11 cellular contexts compared by ENCODE assay signal in genomic region chr4:113384600-113384999, GRCh38.
A peak's percentile ranks its signal among the peaks of the same experiment; 100 is the strongest.
DNase-seq lines count a peak whose midpoint lies in the region; ATAC-seq, FAIRE-seq and TF ChIP-seq lines count a peak whose summit lies in the region.
"Had no signal": no experiment of that assay in that cellular context is flagged by ENCODE, and none has a peak within 500 bp of the region (broad histone marks: within the 10 kb centered on the region; RNA-seq: fewer than 3 reads in every experiment).

No MANE protein-coding gene starts in this region.

- POLR2A ChIA-PET in endothelial cell of umbilical vein (lab: Charles Lee): no interaction called here

- no peaks in the 10 kb centered on the region for H3K36me3 Mint-ChIP-seq in activated T-helper 1 cell treated with anti-CD3 and anti-CD28 coated beads, Interleukin-12 subunit alpha, Interleukin-12 subunit beta, Interleukin-2, Interleukin-4 antibody, amounts not matched to agents 30 ng/mL and 10 ng/mL and 1 ng/mL, durations not matched to agents 14 hours and 24 hours and 36 hours (ENCODE audit: low read depth)

- no peak overlapping the region for H3K4me3 Mint-ChIP-seq in activated T-helper 1 cell treated with anti-CD3 and anti-CD28 coated beads, Interleukin-12 subunit alpha, Interleukin-12 subunit beta, Interleukin-2, Interleukin-4 antibody, amounts not matched to agents 30 ng/mL and 10 ng/mL and 1 ng/mL, durations not matched to agents 14 hours and 24 hours and 36 hours
- H3K4me3 Mint-ChIP-seq: activated B cell treated with CpG ODN at 0.5 μM for 24 hours had no signal

- H3K9me3 Mint-ChIP-seq in activated T-helper 1 cell treated with anti-CD3 and anti-CD28 coated beads, Interleukin-12 subunit alpha, Interleukin-12 subunit beta, Interleukin-2, Interleukin-4 antibody, amounts not matched to agents 30 ng/mL and 10 ng/mL and 1 ng/mL, durations not matched to agents 14 hours and 24 hours and 36 hours: no peaks in the 10 kb centered on the region
- H3K9me3 Mint-ChIP-seq: activated B cell treated with CpG ODN at 0.5 μM for 24 hours had no signal

- no peaks in the 10 kb centered on the region for H3K4me1 Mint-ChIP-seq in activated T-helper 1 cell treated with anti-CD3 and anti-CD28 coated beads, Interleukin-12 subunit alpha, Interleukin-12 subunit beta, Interleukin-2, Interleukin-4 antibody, amounts not matched to agents 30 ng/mL and 10 ng/mL and 1 ng/mL, durations not matched to agents 14 hours and 24 hours and 36 hours (ENCODE audit: low read depth)
- H3K4me1 Mint-ChIP-seq: activated B cell treated with CpG ODN at 0.5 μM for 24 hours had no signal

- dilution Hi-C loops in endothelial cell of umbilical vein (cut with MboI; ENCODE audit: extremely low pct_ligation_motif_present, low sequenced_read_pairs): no loop called here

- peak overlapping the region; percentile 57 for H3K27ac ChIP-seq in endothelial cell of umbilical vein (ENCODE audit: insufficient read depth, low read depth, low read length)
- H3K27ac ChIP-seq: lower lobe of right lung had no signal

- no peaks in the 10 kb centered on the region for H3K36me3 ChIP-seq in endothelial cell of umbilical vein (ENCODE audit: control insufficient read depth in 2 of 2, extremely low read depth in 1 of 2, insufficient read depth in 2 of 2, low read length in 2 of 2)
- no peaks in the 10 kb centered on the region for H3K36me3 ChIP-seq in mucosa of descending colon (ENCODE audit: low read depth)
- H3K36me3 ChIP-seq: lower lobe of right lung had no signal

- ATAC-seq in HG03469 (IDR thresholded peaks at IDR 0.05; ENCODE audit: unreplicated experiment) (no peak), mucosa of descending colon (no peak)
- ATAC-seq: lower lobe of right lung had no signal

- H3K4me3 ChIP-seq in endothelial cell of umbilical vein (replicated peaks in 1 of 3; ENCODE audit: insufficient read depth in 1 of 3, low read depth in 1 of 3, low read length in 3 of 3) (no peak overlapping the region), mucosa of descending colon (no peak overlapping the region)
- H3K4me3 ChIP-seq: lower lobe of right lung had no signal

- H3K79me2 ChIP-seq in endothelial cell of umbilical vein (ENCODE audit: control insufficient read depth, insufficient read depth, low read length): no peaks in the 10 kb centered on the region

- DNase-seq in GM18507 (ENCODE audit: extremely low spot score, insufficient read length, low read depth) (no peak), NCI-H226 (peak; percentile 39), endothelial cell of umbilical vein (ENCODE audit: low read depth, low spot score) (peak; percentile 79), putamen (ENCODE audit: low spot score) (peak; percentile 62), NCI-H774 (lab: John Stamatoyannopoulos, UW) (no peak), mucosa of descending colon (no peak)
- no peak for DNase-seq in activated T-helper 1 cell treated with anti-CD3 and anti-CD28 coated beads, Interleukin-12 subunit alpha, Interleukin-12 subunit beta, Interleukin-2, Interleukin-4 antibody, amounts not matched to agents 30 ng/mL and 10 ng/mL and 1 ng/mL, durations not matched to agents 14 hours and 24 hours and 36 hours (ENCODE audit: low spot score)
- DNase-seq: activated B cell treated with CpG ODN at 0.5 μM for 24 hours, DMS153, lower lobe of right lung had no signal

- H3K27me3 ChIP-seq in endothelial cell of umbilical vein (ENCODE audit: control insufficient read depth in 2 of 2, insufficient read depth in 2 of 2, low read length in 2 of 2): no peaks in the 10 kb centered on the region

- peaks cover 9% of the 10 kb centered on the region for H3K27me3 Mint-ChIP-seq in activated T-helper 1 cell treated with anti-CD3 and anti-CD28 coated beads, Interleukin-12 subunit alpha, Interleukin-12 subunit beta, Interleukin-2, Interleukin-4 antibody, amounts not matched to agents 30 ng/mL and 10 ng/mL and 1 ng/mL, durations not matched to agents 14 hours and 24 hours and 36 hours (ENCODE audit: insufficient read depth)

- no peak for TF ChIP-seq POLR2A in endothelial cell of umbilical vein (IDR thresholded peaks at IDR 0.05; ENCODE audit: low read depth, low read length)

- no TSS peak for BruUV-seq in endothelial cell of umbilical vein (replicated peaks; lab: Mats Ljungman, UMichigan)

- peaks cover 29% of the 10 kb centered on the region for H3K4me1 ChIP-seq in endothelial cell of umbilical vein (ENCODE audit: control insufficient read depth, extremely low read depth, insufficient read depth, low read length)
- no peaks in the 10 kb centered on the region for H3K4me1 ChIP-seq in mucosa of descending colon (ENCODE audit: low read depth)

- H2AFZ ChIP-seq in endothelial cell of umbilical vein (ENCODE audit: low read depth, low read length): peak overlapping the region; percentile 47

- intact Hi-C loops in endothelial cell of umbilical vein (cut with micrococcal nuclease) (loop anchor here (2.0 kb wide), 1 partner anchor 498 kb away; no protein-coding TSS in a partner anchor), mucosa of descending colon (cut with DNase I, micrococcal nuclease) (no loop called here)
- intact Hi-C loops in activated T-helper 1 cell treated with anti-CD3 and anti-CD28 coated beads, Interleukin-12 subunit alpha, Interleukin-12 subunit beta, Interleukin-2, Interleukin-4 antibody, amounts not matched to agents 30 ng/mL and 10 ng/mL and 1 ng/mL, durations not matched to agents 14 hours and 24 hours and 36 hours (cut with micrococcal nuclease): no loop called here

- no peaks in the 10 kb centered on the region for H3K9me3 ChIP-seq in endothelial cell of umbilical vein (replicated peaks; ENCODE audit: control insufficient read depth, insufficient read depth, low read length)
- H3K9me3 ChIP-seq in mucosa of descending colon: no peaks in the 10 kb centered on the region
- H3K9me3 ChIP-seq: lower lobe of right lung had no signal

- peak overlapping the region; percentile 25 for H3K4me2 ChIP-seq in endothelial cell of umbilical vein (ENCODE audit: insufficient read depth, low read length)

- no peak overlapping the region for H3K27ac Mint-ChIP-seq in activated T-helper 1 cell treated with anti-CD3 and anti-CD28 coated beads, Interleukin-12 subunit alpha, Interleukin-12 subunit beta, Interleukin-2, Interleukin-4 antibody, amounts not matched to agents 30 ng/mL and 10 ng/mL and 1 ng/mL, durations not matched to agents 14 hours and 24 hours and 36 hours
- H3K27ac Mint-ChIP-seq: activated B cell treated with CpG ODN at 0.5 μM for 24 hours had no signal

- no peaks in the 10 kb centered on the region for H4K20me1 ChIP-seq in endothelial cell of umbilical vein (replicated peaks; ENCODE audit: control insufficient read depth, extremely low read depth, insufficient read depth, low read length)

- TF ChIP-seq CTCF in endothelial cell of umbilical vein (IDR thresholded peaks at IDR 0.05; ENCODE audit: extremely low read depth in 1 of 2, insufficient read depth in 1 of 2, low read depth in 1 of 2, low read length in 2 of 2) (no peak), mucosa of descending colon (IDR thresholded peaks at IDR 0.05) (no peak)

- H3K9me1 ChIP-seq in endothelial cell of umbilical vein (replicated peaks; ENCODE audit: control insufficient read depth, extremely low read depth, insufficient read depth, low read length): no peaks in the 10 kb centered on the region

- CTCF ChIA-PET in endothelial cell of umbilical vein (lab: Charles Lee): interaction anchor here (1.8 to 2.8 kb wide), 2 partner anchors 10 to 400 kb away, joined by 5 to 12 read pairs; no protein-coding TSS in a partner anchor

- FAIRE-seq in GM18507 (lab: Jason Lieb, UNC) (peak; percentile 9), endothelial cell of umbilical vein (lab: Jason Lieb, UNC) (peak; percentile 55)

- no peak overlapping the region for H3K9ac ChIP-seq in endothelial cell of umbilical vein (replicated peaks; ENCODE audit: extremely low read depth, insufficient read depth, low read length)

TF ChIP-seq in endothelial cell of umbilical vein, 7 proteins besides CTCF, POLR2A, EP300 and RAD21:
- TF ChIP-seq JUN (IDR thresholded peaks at IDR 0.05; ENCODE audit: borderline replicate concordance, insufficient read depth, insufficient read length, low read depth) (peak; percentile 40), MAX (IDR thresholded peaks at IDR 0.05; ENCODE audit: insufficient read depth, insufficient read length) (no peak), FOS (IDR thresholded peaks at IDR 0.05; ENCODE audit: borderline replicate concordance, insufficient read depth, low read length) (peak; percentile 73)
TF ChIP-seq in endothelial cell of umbilical vein: peak in this region for 2.

Comparison
In these comparisons a context has a peak if more than half of its experiments do, and no peak if none do; other contexts are left out.
1. DNase-seq: peak in NCI-H226 (single experiment), endothelial cell of umbilical vein (single experiment) and putamen (single experiment); none in GM18507 (single experiment), NCI-H774 (single experiment), mucosa of descending colon (0 of 3) and activated T-helper 1 cell treated with anti-CD3 and anti-CD28 coated beads, Interleukin-12 subunit alpha, Interleukin-12 subunit beta, Interleukin-2, Interleukin-4 antibody, amounts not matched to agents 30 ng/mL and 10 ng/mL and 1 ng/mL, durations not matched to agents 14 hours and 24 hours and 36 hours (single experiment).